Comparison of ENCODE assay signal across 21 cellular contexts in the genomic region with DNA sequence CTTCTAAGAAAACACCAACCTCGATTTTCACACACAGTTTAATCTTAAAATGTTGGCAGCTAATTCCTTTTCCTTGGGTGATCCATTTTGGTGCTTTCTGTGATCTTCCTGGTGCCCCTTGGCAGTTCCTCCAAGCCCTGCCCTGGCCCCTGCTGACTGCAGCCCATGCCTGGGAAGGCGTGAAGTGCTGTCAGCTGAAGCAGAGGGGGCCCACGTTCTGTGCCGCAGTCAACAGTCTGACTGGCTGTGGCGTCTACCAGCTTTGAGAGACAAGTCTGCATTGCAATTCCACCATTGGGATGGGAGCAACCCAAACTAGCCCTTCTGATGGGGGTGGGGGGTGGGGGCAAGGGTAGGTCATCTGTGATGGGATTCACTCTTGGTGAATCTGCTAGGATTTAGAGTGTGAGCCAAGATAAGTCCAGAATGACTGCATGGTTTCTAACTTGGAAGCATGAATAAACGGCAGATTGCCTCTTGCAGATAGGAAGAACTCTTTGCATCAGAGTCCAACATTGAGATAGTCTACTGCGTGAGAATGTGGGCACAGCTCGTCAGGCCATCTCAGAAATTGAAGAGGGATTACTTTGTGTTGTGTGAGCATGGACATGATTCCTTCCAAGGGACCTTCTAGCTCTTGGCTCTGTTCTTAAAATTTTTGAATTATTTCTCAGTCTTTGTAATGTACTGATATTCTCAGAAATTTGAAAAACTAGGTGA. TPM values are rescaled to one million over a fixed set of nuclear protein-coding genes. Genes with fewer than 3 reads are reported as not detected.
DNase-seq lines count a peak whose midpoint lies in the region; ATAC-seq, FAIRE-seq and TF ChIP-seq lines count a peak whose summit lies in the region.
"Had no signal": no experiment of that assay in that cellular context is flagged by ENCODE, and none has a peak within 500 bp of the region (broad histone marks: within the 10 kb centered on the region; RNA-seq: fewer than 3 reads in every experiment).

No MANE protein-coding gene starts in this region.

- H3K9me3 Mint-ChIP-seq in naive B cell: no peaks in the 10 kb centered on the region
- H3K9me3 Mint-ChIP-seq: CD4-positive, alpha-beta memory T cell; GM23338; HFFc6 had no signal

- H3K27ac ChIP-seq in HEK293 (ENCODE audit: extremely low read depth, low read depth, low read length): no peak overlapping the region
- no peak overlapping the region for H3K27ac ChIP-seq in K562 (ENCODE audit: extremely low read depth, low read depth, low read length)
- H3K27ac ChIP-seq: HL-60 had no signal

- H3K9me1 ChIP-seq in K562 (ENCODE audit: control insufficient read depth, insufficient read depth, low read length): no peaks in the 10 kb centered on the region

- no peak overlapping the region for H3K4me3 ChIP-seq in HEK293 (ENCODE audit: low read depth, low read length)
- H3K4me3 ChIP-seq in K562: no peak overlapping the region
- H3K4me3 ChIP-seq: GM23338 had no signal

- H4K20me1 ChIP-seq in K562 (replicated peaks; ENCODE audit: control insufficient read depth, insufficient read depth, low read length): no peaks in the 10 kb centered on the region

- in situ Hi-C loops in K562 (cut with MboI): no loop called here

- ATAC-seq in left cardiac atrium: peak; percentile 20 to 38
- ATAC-seq in Right ventricle myocardium inferior: no peak
- ATAC-seq in K562: peak; percentile 57
- ATAC-seq in naive B cell (ENCODE audit: low read depth in 2 of 2): no peak
- ATAC-seq: GM23338 had no signal

- H3K4me3 Mint-ChIP-seq in naive B cell: no peak overlapping the region
- H3K4me3 Mint-ChIP-seq: CD4-positive, alpha-beta memory T cell; GM23338; HFFc6 had no signal

- no peak for TF ChIP-seq RAD21 in K562 (CRISPR knock-in tag; conservative IDR thresholded peaks at IDR 0.05 in 1 of 2, IDR thresholded peaks at IDR 0.05 in 1 of 2)

- DNase-seq in left cardiac atrium (no peak), Right ventricle myocardium inferior (ENCODE audit: missing footprints) (no peak), K562 (ENCODE audit: extremely low read depth in 1 of 4, low spot score in 3 of 4) (no peak), naive B cell (no peak), SIG-M5 (lab: John Stamatoyannopoulos, UW) (no peak), NCI-H82 treated with DMSO at 0.1 percent for 48 hours (lab: John Stamatoyannopoulos, UW; ENCODE audit: unreplicated experiment) (no peak)
- DNase-seq: ACHN; BE2C; C1 segment of cervical spinal cord; Calu3; CD4-positive, alpha-beta memory T cell; DMS79 treated with DMSO at 0.1 percent for 48 hours; GF-D8; HCEC 1CT; HFFc6; IMR-90 had no signal

- H3K9ac ChIP-seq in K562 (ENCODE audit: insufficient read depth in 1 of 2, low read depth in 2 of 2, low read length in 2 of 2): no peak overlapping the region

- H3K27ac Mint-ChIP-seq in naive B cell: peak overlapping the region in 4 of 6 donors; percentile 3 to 83 (median 24)
- H3K27ac Mint-ChIP-seq: GM23338, HFFc6 had no signal

- TF ChIP-seq EP300 in K562 (IDR thresholded peaks at IDR 0.05; ENCODE audit: low read length): no peak; the same call in 1 of the 2 replicates

- H3K9me3 ChIP-seq in HEK293 (ENCODE audit: control insufficient read depth, insufficient read depth, low read depth, low read length) (no peaks in the 10 kb centered on the region), K562 (replicated peaks; ENCODE audit: control insufficient read depth, insufficient read depth, low read depth, low read length) (no peaks in the 10 kb centered on the region)
- H3K9me3 ChIP-seq: BE2C had no signal

- no peak overlapping the region for H2AFZ ChIP-seq in K562 (ENCODE audit: low read depth, low read length)
- H2AFZ ChIP-seq: GM23338 had no signal

- intact Hi-C loops in left cardiac atrium (cut with DNase I): no loop called here
- intact Hi-C loops in Right ventricle myocardium inferior (cut with DNase I): no loop called here
- intact Hi-C loops in K562 (cut with micrococcal nuclease): no loop called here

- POLR2A ChIA-PET in HEK293 (lab: Yijun Ruan, JAX): interaction anchor here (1.1 kb wide), 1 partner anchor 19 kb away, joined by 3 read pairs; no protein-coding TSS in a partner anchor
- POLR2A ChIA-PET in K562 (lab: Yijun Ruan, JAX): interaction anchor here (0.5 to 1.4 kb wide), 7 partner anchors 9 to 394 kb away, joined by 3 to 5 read pairs (median 3); no protein-coding TSS in a partner anchor

- no peak for TF ChIP-seq CTCF in HEK293 (tag by site-specific recombination; IDR thresholded peaks at IDR 0.05)
- TF ChIP-seq CTCF in K562 (IDR thresholded peaks at IDR 0.05 in 2 of 3, conservative IDR thresholded peaks at IDR 0.05 in 1 of 3; ENCODE audit: insufficient read depth in 2 of 3, low read depth in 1 of 3, low read length in 3 of 3): no peak

- no peak for FAIRE-seq in K562 (lab: Jason Lieb, UNC)
- FAIRE-seq: A204.1, H54 had no signal

- no peaks in the 10 kb centered on the region for H3K27me3 ChIP-seq in K562 (ENCODE audit: control insufficient read depth in 2 of 2, insufficient read depth in 2 of 2, low read length in 2 of 2)
- H3K27me3 ChIP-seq: BE2C had no signal

- no peaks in the 10 kb centered on the region for H3K4me1 ChIP-seq in HEK293 (ENCODE audit: control insufficient read depth, insufficient read depth, low read length)
- peaks cover 0 to 5% of the 10 kb centered on the region in 2 experiments; a peak in 2 of 5 replicates for H3K4me1 ChIP-seq in K562 (replicated peaks in 1 of 2; ENCODE audit: control insufficient read depth in 2 of 2, insufficient read depth in 2 of 2, low read length in 2 of 2)

- no peak overlapping the region for H3K4me2 ChIP-seq in K562 (ENCODE audit: insufficient read depth, low read length)
- H3K4me2 ChIP-seq: GM23338 had no signal

- CTCF ChIA-PET in HEK293 (lab: Yijun Ruan, JAX): interaction anchor here (0.9 to 1.6 kb wide), 2 partner anchors 16 to 17 kb away, joined by 3 to 4 read pairs; no protein-coding TSS in a partner anchor
- CTCF ChIA-PET in K562 (lab: Yijun Ruan, JAX; ENCODE audit: low intra/inter-chr PET ratio): no interaction called here

- no peaks in the 10 kb centered on the region for H3K79me2 ChIP-seq in K562 (ENCODE audit: control insufficient read depth, insufficient read depth, low read length)

- no peak for TF ChIP-seq POLR2A in K562 (conservative IDR thresholded peaks at IDR 0.05)

- BruUV-seq in K562 (replicated peaks; lab: Mats Ljungman, UMichigan): no TSS peak

- H3K36me3 ChIP-seq in HEK293 (ENCODE audit: control insufficient read depth in 2 of 2, insufficient read depth in 1 of 2, low read length in 2 of 2) (peaks cover 17 to 33% of the 10 kb centered on the region in 2 experiments; a peak in 2 of 3 replicates), K562 (ENCODE audit: control insufficient read depth, insufficient read depth, low read length) (peaks cover 26% of the 10 kb centered on the region)

- 41% methylated on average over 8 of the region's 8 CpGs for WGBS in K562 (ENCODE audit: insufficient coverage, low coverage, missing lambda C conversion rate)

- peaks cover 7 to 9% (median 8%) of the 10 kb centered on the region in 3 donors for H3K4me1 Mint-ChIP-seq in naive B cell
- H3K4me1 Mint-ChIP-seq: CD4-positive, alpha-beta memory T cell had no signal

- no peaks in the 10 kb centered on the region for H3K27me3 Mint-ChIP-seq in naive B cell
- H3K27me3 Mint-ChIP-seq: CD4-positive, alpha-beta memory T cell had no signal

- H3K36me3 Mint-ChIP-seq in naive B cell: peaks cover 13 to 21% of the 10 kb centered on the region in 2 donors

RNA-seq across cellular contexts. Expression of a gene that starts 42.9 kb away (rescaled TPM):
- total RNA-seq in left cardiac atrium (10 to 100 TPM; 67.6 to 75.8 TPM), Right ventricle myocardium inferior (86.6 TPM), K562 (2014; rRNA removed) (31.1 and 34.5 TPM in 2 replicates), K562 (2014; rRNA removed; fragmentation: Illumina TruSeq; extraction: Trizol) (69.9 and 73.6 TPM in 2 replicates), K562 (2015; rRNA removed; fragmentation: Illumina TruSeq; extraction: Trizol) (59.6 and 63.6 TPM in 2 replicates), K562 (2021) (75.5 and 82.5 TPM in 2 replicates)
- 30.4 and 40.8 TPM in 2 replicates for total RNA-seq in K562 (2011; cell fraction: chromatin; rRNA removed; ENCODE audit: low replicate concordance)
- total RNA-seq in K562 (2011; cell fraction: nucleolus; rRNA removed): 22.5 and 24.2 TPM in 2 replicates
- total RNA-seq in K562 (2011; cell fraction: nucleoplasm; rRNA removed): 37.6 and 62.4 TPM in 2 replicates
- polyA plus RNA-seq in K562 (2011; rRNA removed) (64.8 and 90.3 TPM in 2 replicates), K562 (2014; fragmentation: Illumina TruSeq; extraction: Trizol) (78.3 and 101 TPM in 2 replicates), K562 (2014; fragmentation: Nextera tagmentation; extraction: Ambion mirVana) (1 to 10 TPM; 3.3 to 6.3 TPM), K562 (2014; rRNA removed) (59.1 and 59.4 TPM in 2 replicates), naive B cell (ENCODE audit: low read depth in 6 of 6) (10 to 100 TPM in 4 of 6 donors, 1 to 10 TPM in 2; 7.7 to 19.0 (median 11.8) TPM)
- polyA plus RNA-seq in K562 (2011; cell fraction: cytosol; rRNA removed): 29.8 and 49.5 TPM in 2 replicates
- polyA plus RNA-seq in K562 (2011; cell fraction: nucleus; rRNA removed): 44.5 and 52.5 TPM in 2 replicates
- 48.0 and 52.7 TPM in 2 replicates for polyA plus RNA-seq in K562 (2012)
- 46.6 and 47.8 TPM in 2 replicates for polyA minus RNA-seq in K562 (2011; rRNA and poly(A)+ RNA removed)
- 26.5 and 29.5 TPM in 2 replicates for polyA minus RNA-seq in K562 (2011; cell fraction: cytosol; rRNA and poly(A)+ RNA removed)
- polyA minus RNA-seq in K562 (2011; cell fraction: nucleus; rRNA and poly(A)+ RNA removed): 28.0 and 52.0 TPM in 2 replicates

RNA-seq across cellular contexts. Expression of a gene that starts 43.3 kb away (rescaled TPM):
- total RNA-seq in left cardiac atrium (10 to 100 TPM; 46.3 to 53.8 TPM), Right ventricle myocardium inferior (58.2 TPM), K562 (2014; rRNA removed) (1.4 TPM in 2 replicates), K562 (2014; rRNA removed; fragmentation: Illumina TruSeq; extraction: Trizol) (1.3 and 1.7 TPM in 2 replicates), K562 (2015; rRNA removed; fragmentation: Illumina TruSeq; extraction: Trizol) (1.5 and 2.1 TPM in 2 replicates), K562 (2021) (4.0 and 5.9 TPM in 2 replicates)
- total RNA-seq in K562 (2011; cell fraction: chromatin; rRNA removed; ENCODE audit: low replicate concordance): 5.4 and 7.1 TPM in 2 replicates
- total RNA-seq in K562 (2011; cell fraction: nucleolus; rRNA removed): 4.5 and 5.0 TPM in 2 replicates
- 4.6 and 7.2 TPM in 2 replicates for total RNA-seq in K562 (2011; cell fraction: nucleoplasm; rRNA removed)
- polyA plus RNA-seq in K562 (2011; rRNA removed) (2.6 and 6.8 TPM in 2 replicates), K562 (2014; fragmentation: Illumina TruSeq; extraction: Trizol) (2.6 and 3.6 TPM in 2 replicates), K562 (2014; fragmentation: Nextera tagmentation; extraction: Ambion mirVana) (under 1 TPM; 0.27 to 0.30 TPM), K562 (2014; rRNA removed) (3.1 and 3.4 TPM in 2 replicates), naive B cell (ENCODE audit: low read depth in 6 of 6) (10 to 100 TPM; 18.7 to 31.5 (median 23.0) TPM)
- 2.4 and 6.8 TPM in 2 replicates for polyA plus RNA-seq in K562 (2011; cell fraction: cytosol; rRNA removed)
- polyA plus RNA-seq in K562 (2011; cell fraction: nucleus; rRNA removed): 6.6 and 11.3 TPM in 2 replicates
- 4.0 and 11.0 TPM in 2 replicates for polyA plus RNA-seq in K562 (2012)
- 2.2 and 3.6 TPM in 2 replicates for polyA minus RNA-seq in K562 (2011; rRNA and poly(A)+ RNA removed)
- polyA minus RNA-seq in K562 (2011; cell fraction: cytosol; rRNA and poly(A)+ RNA removed): 2.2 and 5.6 TPM in 2 replicates
- polyA minus RNA-seq in K562 (2011; cell fraction: nucleus; rRNA and poly(A)+ RNA removed): 3.8 and 8.9 TPM in 2 replicates

Comparison
In these comparisons a context has a peak if more than half of its experiments do, and no peak if none do; other contexts are left out.
1. ATAC-seq: peak in left cardiac atrium (2 of 2) and K562 (single experiment); none in Right ventricle myocardium inferior (single experiment) and naive B cell (0 of 2).